ENCODE assay signal across 11 cellular contexts in the genomic region with DNA sequence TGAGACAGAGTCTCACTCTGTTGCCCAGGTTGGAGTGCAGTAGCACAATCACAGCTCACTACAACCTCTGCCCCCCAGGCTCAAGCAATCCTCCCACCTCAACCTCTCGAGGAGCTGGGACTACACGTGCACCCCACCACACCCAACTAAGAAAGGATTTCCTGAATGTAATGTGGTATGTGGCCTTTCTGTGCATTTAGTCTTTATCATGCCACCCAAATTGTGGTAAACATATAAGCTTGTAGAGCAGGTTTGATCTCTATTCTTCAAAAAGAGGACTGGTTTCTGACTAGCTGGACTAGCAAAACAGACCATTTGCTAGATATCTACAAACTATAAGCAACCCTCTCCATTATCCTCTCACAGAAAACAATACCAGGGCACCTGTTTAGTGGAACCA. TPM values are rescaled to one million over a fixed set of nuclear protein-coding genes. Genes with fewer than 3 reads are reported as not detected.
DNase-seq lines count a peak whose midpoint lies in the region; TF ChIP-seq lines count a peak whose summit lies in the region.
"Had no signal": no experiment of that assay in that cellular context is flagged by ENCODE, and none has a peak within 500 bp of the region (broad histone marks: within the 10 kb centered on the region; RNA-seq: fewer than 3 reads in every experiment).

No MANE protein-coding gene starts in this region.

- TF ChIP-seq CTCF in MCF 10A (IDR thresholded peaks at IDR 0.05; ENCODE audit: unreplicated experiment), result no peak
- no peak for TF ChIP-seq CTCF in breast epithelium (IDR thresholded peaks at IDR 0.05)
- TF ChIP-seq CTCF in esophagus squamous epithelium (IDR thresholded peaks at IDR 0.05), result no peak
- no peak for TF ChIP-seq CTCF in transverse colon (IDR thresholded peaks at IDR 0.05)

- CTCF ChIA-PET in MCF 10A (lab: Yijun Ruan, JAX), result interaction anchor here (0.6 to 2.7 kb wide), 14 partner anchors 11 to 687 kb away, joined by 3 to 21 read pairs (median 4); a partner anchor contains a TSS

- H3K36me3 Mint-ChIP-seq in MCF 10A (ENCODE audit: insufficient read depth, unreplicated experiment), result peaks cover 6% of the 10 kb centered on the region
- peaks cover 26% of the 10 kb centered on the region for H3K36me3 Mint-ChIP-seq in T-helper 2 cell treated with Interferon-gamma antibody and Interleukin-4, amounts not matched to agents 5 μg/mL and 100 μg/mL, for 36 hours (ENCODE audit: low read depth)

- WGBS in esophagus squamous epithelium, 2 donors, result 20 to 46% methylated on average over 2 of the region's 2 CpGs
- 56% methylated on average over 2 of the region's 2 CpGs; no CpG with 5 or more reads in 1 of the 2 donors for WGBS in transverse colon (ENCODE audit: low coverage in 1 of 2), 2 donors

- DNase-seq in MCF 10A (ENCODE audit: unreplicated experiment) (no peak), breast epithelium (ENCODE audit: low spot score in 2 of 2) (no peak), esophagus squamous epithelium (lab: John Stamatoyannopoulos, UW) (no peak), transverse colon (no peak), cerebellar cortex (ENCODE audit: low spot score) (no peak), NCI-H345 (lab: John Stamatoyannopoulos, UW) (no peak), NCI-H2107 treated with DMSO at 0.1 percent for 48 hours (lab: John Stamatoyannopoulos, UW; ENCODE audit: unreplicated experiment) (no peak)
- no peak for DNase-seq in T-helper 2 cell treated with Interferon-gamma antibody and Interleukin-4, amounts not matched to agents 5 μg/mL and 100 μg/mL, for 36 hours (ENCODE audit: low spot score)
- DNase-seq: NCI-H2171 treated with DMSO at 0.1 percent for 48 hours, posterior cingulate gyrus, uterus had no signal

- H3K4me3 Mint-ChIP-seq in MCF 10A (ENCODE audit: unreplicated experiment), result no peak overlapping the region
- peak overlapping the region; percentile 77 for H3K4me3 Mint-ChIP-seq in T-helper 2 cell treated with Interferon-gamma antibody and Interleukin-4, amounts not matched to agents 5 μg/mL and 100 μg/mL, for 36 hours

- no peak overlapping the region for H3K27ac ChIP-seq in breast epithelium
- H3K27ac ChIP-seq in esophagus squamous epithelium, result peak overlapping the region; percentile 23 to 85 (median 70)
- H3K27ac ChIP-seq in transverse colon, result peak overlapping the region; percentile 4 to 70 (median 28)
- H3K27ac ChIP-seq: uterus had no signal

- TF ChIP-seq EP300 in transverse colon (IDR thresholded peaks at IDR 0.05; ENCODE audit: low read depth), result no peak

- H3K9me3 Mint-ChIP-seq in MCF 10A (ENCODE audit: unreplicated experiment), result no peaks in the 10 kb centered on the region
- no peaks in the 10 kb centered on the region for H3K9me3 Mint-ChIP-seq in T-helper 2 cell treated with Interferon-gamma antibody and Interleukin-4, amounts not matched to agents 5 μg/mL and 100 μg/mL, for 36 hours

- H3K4me3 ChIP-seq in breast epithelium, result no peak overlapping the region
- no peak overlapping the region for H3K4me3 ChIP-seq in esophagus squamous epithelium
- H3K4me3 ChIP-seq in transverse colon, result no peak overlapping the region
- H3K4me3 ChIP-seq: uterus had no signal

- H3K4me1 Mint-ChIP-seq in MCF 10A (ENCODE audit: insufficient read depth, unreplicated experiment), result peaks cover 31% of the 10 kb centered on the region
- H3K4me1 Mint-ChIP-seq in T-helper 2 cell treated with Interferon-gamma antibody and Interleukin-4, amounts not matched to agents 5 μg/mL and 100 μg/mL, for 36 hours (ENCODE audit: low read depth), result peaks cover 32% of the 10 kb centered on the region

- no peak for TF ChIP-seq POLR2A in breast epithelium (IDR thresholded peaks at IDR 0.05)
- no peak for TF ChIP-seq POLR2A in esophagus squamous epithelium (IDR thresholded peaks at IDR 0.05)
- TF ChIP-seq POLR2A in transverse colon (IDR thresholded peaks at IDR 0.05), result no peak

- intact Hi-C loops in MCF 10A (cut with micrococcal nuclease), result loop anchor here (2.0 kb wide), 1 partner anchor 30 kb away; no protein-coding TSS in a partner anchor
- intact Hi-C loops in breast epithelium (cut with DNase I; ENCODE audit: low total_unique reads), result no loop called here
- intact Hi-C loops in esophagus squamous epithelium (cut with DNase I), result no loop called here
- intact Hi-C loops in transverse colon (cut with DNase I; ENCODE audit: low total_unique reads), result no loop called here

- H3K27me3 Mint-ChIP-seq in MCF 10A (ENCODE audit: insufficient read depth, unreplicated experiment), result no peaks in the 10 kb centered on the region
- no peaks in the 10 kb centered on the region for H3K27me3 Mint-ChIP-seq in T-helper 2 cell treated with Interferon-gamma antibody and Interleukin-4, amounts not matched to agents 5 μg/mL and 100 μg/mL, for 36 hours (ENCODE audit: low read depth)

- H3K4me1 ChIP-seq in breast epithelium (no peaks in the 10 kb centered on the region), esophagus squamous epithelium (peaks cover 4 to 32% (median 4%) of the 10 kb centered on the region in 3 donors), transverse colon (peaks cover 0 to 26% (median 17%) of the 10 kb centered on the region in 4 donors)
- H3K4me1 ChIP-seq: uterus had no signal

- no TSS peak for BruUV-seq in MCF 10A (replicated peaks; lab: Mats Ljungman, UMichigan)

- in situ Hi-C loops in transverse colon (cut with MboI; ENCODE audit: low pct_ligation_motif_present in 1 of 4, low pct_unique_long_range_greater_than_20kb in 1 of 4, low sequenced_read_pairs in 3 of 4), result no loop called here

- H3K9me3 ChIP-seq in breast epithelium (no peaks in the 10 kb centered on the region), esophagus squamous epithelium (no peaks in the 10 kb centered on the region), transverse colon (no peaks in the 10 kb centered on the region)
- H3K9me3 ChIP-seq: uterus had no signal

- peak overlapping the region; percentile 86 for H3K27ac Mint-ChIP-seq in MCF 10A (ENCODE audit: low read depth, unreplicated experiment)
- H3K27ac Mint-ChIP-seq in T-helper 2 cell treated with Interferon-gamma antibody and Interleukin-4, amounts not matched to agents 5 μg/mL and 100 μg/mL, for 36 hours, result peak overlapping the region; percentile 98

- H3K36me3 ChIP-seq in breast epithelium (no peaks in the 10 kb centered on the region), esophagus squamous epithelium (no peaks in the 10 kb centered on the region), transverse colon (no peaks in the 10 kb centered on the region)
- H3K36me3 ChIP-seq: uterus had no signal

- POLR2A ChIA-PET in MCF 10A (lab: Yijun Ruan, JAX), result interaction anchor here (0.7 to 4.2 kb wide), 10 partner anchors 15 to 749 kb away, joined by 3 to 31 read pairs (median 4); a partner anchor contains a TSS

- no peaks in the 10 kb centered on the region for H3K27me3 ChIP-seq in breast epithelium
- no peaks in the 10 kb centered on the region for H3K27me3 ChIP-seq in esophagus squamous epithelium
- H3K27me3 ChIP-seq in transverse colon, result no peaks in the 10 kb centered on the region
- H3K27me3 ChIP-seq: uterus had no signal

RNA-seq across cellular contexts. Expression of a gene that starts 33.6 kb away (rescaled TPM):
- total RNA-seq in MCF 10A (2022) (22.7 and 23.5 TPM in 2 replicates), breast epithelium (1 to 10 TPM; 2.2 to 5.6 (median 4.1) TPM), esophagus squamous epithelium (10 to 100 TPM; 13.0 to 39.5 (median 19.4) TPM), transverse colon (10 to 100 TPM in 3 of 4 donors, 1 to 10 TPM in 1; 3.4 to 25.9 (median 11.4) TPM)

Comparison
In these comparisons a context has a peak if more than half of its experiments do, and no peak if none do; other contexts are left out.
1. H3K27ac ChIP-seq: peak in esophagus squamous epithelium (4 of 4) and transverse colon (4 of 4); none in breast epithelium (0 of 2).